In genomic region chr19:13152854-13153626, GRCh38 we compare ENCODE assay signal across 8 cellular contexts. TPM values are rescaled to one million over a fixed set of nuclear protein-coding genes. Genes with fewer than 3 reads are reported as not detected.
A peak's percentile ranks its signal among the peaks of the same experiment; 100 is the strongest.
DNase-seq lines count a peak whose midpoint lies in the region; ATAC-seq lines count a peak whose summit lies in the region.

No MANE protein-coding gene starts in this region.

- peaks cover 2% of the 10 kb centered on the region for H3K27me3 Mint-ChIP-seq in activated CD4-positive, alpha-beta T cell treated with anti-CD3 and anti-CD28 coated beads, Interleukin-2, amount 10 ng/mL, durations not matched to agents 24 days and 14 days

- H3K4me1 Mint-ChIP-seq in activated CD4-positive, alpha-beta T cell treated with anti-CD3 and anti-CD28 coated beads, Interleukin-2, amount 10 ng/mL, durations not matched to agents 24 days and 14 days = peaks cover 43% of the 10 kb centered on the region

- H3K4me3 Mint-ChIP-seq in activated CD4-positive, alpha-beta T cell treated with anti-CD3 and anti-CD28 coated beads, Interleukin-2, amount 10 ng/mL, durations not matched to agents 24 days and 14 days = peak overlapping the region; percentile 100

- peak overlapping the region; percentile 100 for H3K27ac Mint-ChIP-seq in activated CD4-positive, alpha-beta T cell treated with anti-CD3 and anti-CD28 coated beads, Interleukin-2, amount 10 ng/mL, durations not matched to agents 24 days and 14 days

- ATAC-seq in GM18861 (IDR thresholded peaks at IDR 0.05; ENCODE audit: unreplicated experiment) (peak; percentile 23), HG03520 (IDR thresholded peaks at IDR 0.05; ENCODE audit: unreplicated experiment) (peak; percentile 30), left colon (peak; percentile 33)

- H3K36me3 Mint-ChIP-seq in activated CD4-positive, alpha-beta T cell treated with anti-CD3 and anti-CD28 coated beads, Interleukin-2, amount 10 ng/mL, durations not matched to agents 24 days and 14 days (ENCODE audit: low read depth) = peaks cover 34% of the 10 kb centered on the region

- H3K9me3 Mint-ChIP-seq in activated CD4-positive, alpha-beta T cell treated with anti-CD3 and anti-CD28 coated beads, Interleukin-2, amount 10 ng/mL, durations not matched to agents 24 days and 14 days = peaks cover 3% of the 10 kb centered on the region

- DNase-seq in A172 (ENCODE audit: low spot score) (peak; percentile 96), NCI-H526 treated with DMSO at 0.1 percent for 48 hours (lab: John Stamatoyannopoulos, UW) (peak; percentile 77), left colon (peak; percentile 95 to 96)
- DNase-seq in activated CD4-positive, alpha-beta T cell treated with anti-CD3 and anti-CD28 coated beads, Interleukin-2, amount 10 ng/mL, durations not matched to agents 24 days and 14 days = peak; percentile 100
- peak; percentile 91 to 99 for DNase-seq in stimulated activated CD4-positive, alpha-beta T cell treated with anti-CD3 and anti-CD28 coated beads, Interleukin-1b, Interleukin-23, amount 100 ng/mL, for 4 hours (ENCODE audit: low read depth in 2 of 2)

- H3K27ac ChIP-seq in cingulate gyrus (ENCODE audit: low read depth, low read length) = peak overlapping the region; percentile 96

- intact Hi-C loops in activated CD4-positive, alpha-beta T cell treated with anti-CD3 and anti-CD28 coated beads, Interleukin-2, amount 10 ng/mL, durations not matched to agents 24 days and 14 days (cut with micrococcal nuclease) = loop anchor here (1.0 to 5.0 kb wide), 5 partner anchors 14 to 684 kb away; partner anchors contain the start of genes CALR and LYL1
- intact Hi-C loops in left colon (cut with DNase I, micrococcal nuclease) = no loop called here

RNA-seq across cellular contexts. Expression of gene IER2, which starts 2.8 kb away (rescaled TPM):
- 37.3 and 61.1 TPM in 2 replicates for total RNA-seq in A172 (2014; rRNA removed; shearing (Covaris generic))
- total RNA-seq in activated CD4-positive, alpha-beta T cell treated with anti-CD3 and anti-CD28 coated beads, Interleukin-2, amount 10 ng/mL, durations not matched to agents 24 days and 14 days = 161 TPM in 2 replicates
- 100 to 1,000 TPM; 116 to 155 TPM for total RNA-seq in left colon

RNA-seq across cellular contexts. Expression of gene STX10, which starts 2.9 kb away (rescaled TPM):
- 129 and 147 TPM in 2 replicates for total RNA-seq in A172 (2014; rRNA removed; shearing (Covaris generic))
- 66.2 and 73.5 TPM in 2 replicates for total RNA-seq in activated CD4-positive, alpha-beta T cell treated with anti-CD3 and anti-CD28 coated beads, Interleukin-2, amount 10 ng/mL, durations not matched to agents 24 days and 14 days
- 10 to 100 TPM; 48.0 to 66.0 TPM for total RNA-seq in left colon

RNA-seq across cellular contexts. Expression of gene NACC1, which starts 35.0 kb away (rescaled TPM):
- 85.9 and 101 TPM in 2 replicates for total RNA-seq in A172 (2014; rRNA removed; shearing (Covaris generic))
- 118 and 121 TPM in 2 replicates for total RNA-seq in activated CD4-positive, alpha-beta T cell treated with anti-CD3 and anti-CD28 coated beads, Interleukin-2, amount 10 ng/mL, durations not matched to agents 24 days and 14 days
- total RNA-seq in left colon = 10 to 100 TPM; 56.1 to 67.2 TPM

RNA-seq across cellular contexts. Expression of gene TRMT1, which starts 36.5 kb away (rescaled TPM):
- 46.7 and 49.1 TPM in 2 replicates for total RNA-seq in A172 (2014; rRNA removed; shearing (Covaris generic))
- 153 and 155 TPM in 2 replicates for total RNA-seq in activated CD4-positive, alpha-beta T cell treated with anti-CD3 and anti-CD28 coated beads, Interleukin-2, amount 10 ng/mL, durations not matched to agents 24 days and 14 days
- 10 to 100 TPM; 22.0 to 23.6 TPM for total RNA-seq in left colon

RNA-seq across cellular contexts. Expression of gene LYL1, which starts 50.4 kb away (rescaled TPM):
- not detected in 2 replicates for total RNA-seq in A172 (2014; rRNA removed; shearing (Covaris generic))
- total RNA-seq in activated CD4-positive, alpha-beta T cell treated with anti-CD3 and anti-CD28 coated beads, Interleukin-2, amount 10 ng/mL, durations not matched to agents 24 days and 14 days = 2.1 and 2.4 TPM in 2 replicates
- total RNA-seq in left colon = 1 to 10 TPM; 2.0 to 4.5 TPM

Comparison
In these comparisons a context has a peak if more than half of its experiments do, and no peak if none do; other contexts are left out.
1. Peak in every context shown above with its lines: DNase-seq, ATAC-seq and H3K27ac ChIP-seq.